In the genomic region with DNA sequence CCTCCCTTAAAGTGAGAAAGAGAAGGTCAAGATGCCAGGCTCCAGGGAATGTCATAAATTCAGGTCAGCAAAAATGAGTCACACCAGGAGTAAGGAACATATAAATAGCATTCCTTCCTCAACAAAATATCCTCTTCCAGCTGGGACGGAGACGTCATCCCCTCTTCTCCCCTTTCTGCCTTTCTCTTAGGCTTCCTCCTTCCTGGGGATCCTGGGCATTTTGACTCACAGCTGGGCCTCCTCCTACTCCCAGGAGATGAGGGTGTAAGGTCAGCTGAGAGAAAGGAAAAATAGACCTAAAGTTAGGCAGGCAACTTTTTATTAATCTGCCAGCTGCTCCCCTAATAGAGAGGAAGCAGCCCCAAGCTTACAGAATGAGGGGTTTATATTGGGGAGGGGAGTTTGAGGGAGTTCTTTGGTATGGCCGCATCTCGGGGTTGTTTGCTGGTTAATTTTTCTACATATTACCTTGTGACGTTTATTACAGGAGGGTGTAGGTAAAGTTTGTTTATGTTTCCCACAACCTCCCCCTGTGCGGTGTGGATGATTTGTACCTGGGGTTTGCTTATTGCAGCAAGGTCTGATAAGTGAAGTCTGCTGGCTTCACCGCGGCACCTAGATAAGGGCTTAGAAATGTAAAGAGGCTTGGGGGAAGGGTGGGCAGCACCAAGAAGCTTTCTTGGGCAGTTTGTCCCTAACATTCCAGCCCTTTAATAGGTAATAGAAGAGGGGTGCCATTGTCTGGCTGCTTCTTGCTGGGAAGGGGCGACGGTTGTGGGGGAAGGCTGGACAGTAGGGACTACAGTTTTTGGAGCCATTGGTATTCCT, we compare ENCODE assay signal across 14 cellular contexts. TPM values are rescaled to one million over a fixed set of nuclear protein-coding genes. Genes with fewer than 3 reads are reported as not detected.
DNase-seq lines count a peak whose midpoint lies in the region; ATAC-seq, FAIRE-seq and TF ChIP-seq lines count a peak whose summit lies in the region.
"Had no signal": no experiment of that assay in that cellular context is flagged by ENCODE, and none has a peak within 500 bp of the region (broad histone marks: within the 10 kb centered on the region; RNA-seq: fewer than 3 reads in every experiment).

No MANE protein-coding gene starts in this region.

- no peak for TF ChIP-seq CTCF in hepatocyte (IDR thresholded peaks at IDR 0.05; ENCODE audit: poor library complexity)

- H3K79me2 ChIP-seq in hepatocyte, result peaks cover 27% of the 10 kb centered on the region

- DNase-seq in HEK293T (ENCODE audit: extremely low spot score), result no peak
- peak; percentile 8 for DNase-seq in adipocyte (ENCODE audit: low read depth)
- peak; percentile 75 for DNase-seq in hepatocyte (ENCODE audit: low spot score)
- DNase-seq in small intestine, result peak; percentile 66
- DNase-seq in activated CD4-positive, CD25-positive, alpha-beta regulatory T cell (lab: John Stamatoyannopoulos, UW), result no peak
- no peak for DNase-seq in T-helper 17 cell
- no peak for DNase-seq in SHP77 (lab: John Stamatoyannopoulos, UW)
- DNase-seq: activated CD8-positive, alpha-beta T cell treated with anti-CD3 and anti-CD28 coated beads for 36 hours; NCI-H2029 treated with DMSO at 0.1 percent for 48 hours; NK-92 treated with Interleukin-12 subunit alpha and Interleukin-12 subunit beta, amount 100 ng/mL, for 24 hours; T-helper 2 cell; testis had no signal

- peak overlapping the region; percentile 70 for H3K4me2 ChIP-seq in hepatocyte

- WGBS in hepatocyte (ENCODE audit: low lambda C conversion rate, missing lambda C conversion rate), result 20% methylated on average over 10 of the region's 10 CpGs
- 25 to 44% (median 35%) methylated on average over 10 of the region's 10 CpGs for WGBS in small intestine, 3 donors

- H3K4me1 ChIP-seq in adipocyte (ENCODE audit: control insufficient read depth, insufficient read depth, low read length) (peaks cover 11% of the 10 kb centered on the region), hepatocyte (ENCODE audit: insufficient read depth) (peaks cover 24% of the 10 kb centered on the region), small intestine (ENCODE audit: control insufficient read depth in 2 of 2, insufficient read depth in 1 of 2, low read depth in 1 of 2, low read length in 1 of 2) (no peaks in the 10 kb centered on the region)
- H3K4me1 ChIP-seq: testis had no signal

- POLR2A ChIA-PET in HEK293T (lab: Yijun Ruan, JAX), result interaction anchor here (0.8 to 11.3 kb wide), 8 partner anchors 12 to 164 kb away, joined by 3 to 181 read pairs (median 4); partner anchors contain the start of genes DCTPP1, ZNF688 and ZNF764

- H2AFZ ChIP-seq in hepatocyte, result no peak overlapping the region

- H3K27ac ChIP-seq in hepatocyte (peak overlapping the region; percentile 99), small intestine (ENCODE audit: low read depth in 1 of 2, low read length in 1 of 2) (peak overlapping the region; percentile 5 to 81)
- H3K27ac ChIP-seq: testis had no signal

- no peaks in the 10 kb centered on the region for H4K20me1 ChIP-seq in hepatocyte (ENCODE audit: insufficient read depth, poor library complexity, severe bottlenecking)

- peaks cover 13% of the 10 kb centered on the region for H3K4me1 Mint-ChIP-seq in T-helper 17 cell

- H3K36me3 ChIP-seq in adipocyte (ENCODE audit: control insufficient read depth, insufficient read depth, low read length, severe bottlenecking) (no peaks in the 10 kb centered on the region), hepatocyte (replicated peaks; ENCODE audit: insufficient read depth, low read depth) (no peaks in the 10 kb centered on the region), small intestine (ENCODE audit: control insufficient read depth in 2 of 2, insufficient read depth in 2 of 2, low read length in 2 of 2) (no peaks in the 10 kb centered on the region)

- H3K27me3 ChIP-seq in adipocyte (replicated peaks; ENCODE audit: control insufficient read depth, insufficient read depth, low read length), result no peaks in the 10 kb centered on the region
- no peaks in the 10 kb centered on the region for H3K27me3 ChIP-seq in hepatocyte
- no peaks in the 10 kb centered on the region for H3K27me3 ChIP-seq in small intestine (ENCODE audit: control insufficient read depth in 2 of 2, insufficient read depth in 2 of 2, low read length in 2 of 2)
- H3K27me3 ChIP-seq: testis had no signal

- H3K27ac Mint-ChIP-seq in T-helper 17 cell, result no peak overlapping the region
- H3K27ac Mint-ChIP-seq: activated CD8-positive, alpha-beta T cell treated with anti-CD3 and anti-CD28 coated beads for 36 hours; memory B cell had no signal

- no peak for ATAC-seq in T-helper 17 cell
- ATAC-seq: activated CD8-positive, alpha-beta T cell treated with anti-CD3 and anti-CD28 coated beads for 36 hours had no signal

- H3K4me3 ChIP-seq in adipocyte (ENCODE audit: low read length) (no peak overlapping the region), hepatocyte (no peak overlapping the region), small intestine (ENCODE audit: low read depth in 1 of 2, low read length in 2 of 2) (no peak overlapping the region)
- H3K4me3 ChIP-seq: testis had no signal

- no peak overlapping the region for H3K4me3 Mint-ChIP-seq in T-helper 17 cell
- H3K4me3 Mint-ChIP-seq: activated CD8-positive, alpha-beta T cell treated with anti-CD3 and anti-CD28 coated beads for 36 hours; memory B cell had no signal

- no peaks in the 10 kb centered on the region for H3K9me2 ChIP-seq in hepatocyte (replicated peaks; ENCODE audit: insufficient read depth)

- peak overlapping the region; percentile 40 for H3K9ac ChIP-seq in adipocyte (ENCODE audit: low read length)

- H3K36me3 Mint-ChIP-seq in T-helper 17 cell (ENCODE audit: low read depth), result no peaks in the 10 kb centered on the region
- H3K36me3 Mint-ChIP-seq: memory B cell had no signal

- CTCF ChIA-PET in HEK293T (lab: Yijun Ruan, JAX), result interaction anchor here (1.6 kb wide), 1 partner anchor 16 kb away, joined by 6 read pairs; the partner anchor contains the start of gene ZNF764

- H3K27me3 Mint-ChIP-seq in T-helper 17 cell, result no peaks in the 10 kb centered on the region
- H3K27me3 Mint-ChIP-seq: activated CD8-positive, alpha-beta T cell treated with anti-CD3 and anti-CD28 coated beads for 36 hours; memory B cell had no signal

- H3K9me3 ChIP-seq in adipocyte (ENCODE audit: control insufficient read depth, low read length) (no peaks in the 10 kb centered on the region), hepatocyte (ENCODE audit: low read depth) (no peaks in the 10 kb centered on the region), small intestine (ENCODE audit: control insufficient read depth, low read depth) (no peaks in the 10 kb centered on the region), T-helper 17 cell (ENCODE audit: control insufficient read depth, low read length, poor library complexity, severe bottlenecking) (no peaks in the 10 kb centered on the region)
- H3K9me3 ChIP-seq: testis had no signal

- no peak for FAIRE-seq in small intestine (lab: Jason Lieb, UNC)
- FAIRE-seq: colon had no signal

TF ChIP-seq in HEK293T, 16 proteins besides CTCF, POLR2A, EP300 and RAD21:
- TF ChIP-seq ELF4 (IDR thresholded peaks at IDR 0.05) (no peak), HDGF (IDR thresholded peaks at IDR 0.05; ENCODE audit: borderline replicate concordance) (0 out of 2 replicates have a peak, but pooled peaks have one; percentile 17)

RNA-seq across cellular contexts. Expression of gene ZNF747, which starts 7.1 kb away (rescaled TPM):
- total RNA-seq in hepatocyte (11.1 and 13.4 TPM in 2 replicates), T-helper 17 cell (1 to 10 TPM; 7.6 TPM)
- polyA plus RNA-seq in hepatocyte (9.9 and 10.5 TPM in 2 replicates), small intestine (1 to 10 TPM; 7.6 to 9.8 (median 7.8) TPM)

RNA-seq across cellular contexts. Expression of gene ZNF768, which starts 15.3 kb away (rescaled TPM):
- 37.6 and 44.1 TPM in 2 replicates for total RNA-seq in hepatocyte
- polyA plus RNA-seq in hepatocyte, result 19.9 and 25.2 TPM in 2 replicates
- polyA plus RNA-seq in small intestine, result 10 to 100 TPM; 42.7 to 71.6 (median 48.9) TPM
- 1 to 10 TPM; 5.1 to 5.3 TPM for total RNA-seq in T-helper 17 cell

RNA-seq across cellular contexts. Expression of gene ZNF764, which starts 16.5 kb away (rescaled TPM):
- 9.8 and 13.8 TPM in 2 replicates for total RNA-seq in hepatocyte
- 12.1 and 12.5 TPM in 2 replicates for polyA plus RNA-seq in hepatocyte
- 1 to 10 TPM; 5.4 to 6.3 (median 6.0) TPM for polyA plus RNA-seq in small intestine
- 10 to 100 TPM; 19.5 to 21.4 TPM for total RNA-seq in T-helper 17 cell

RNA-seq across cellular contexts. Expression of gene ZNF688, which starts 29.8 kb away (rescaled TPM):
- 7.1 and 9.8 TPM in 2 replicates for total RNA-seq in hepatocyte
- 21.0 and 21.3 TPM in 2 replicates for polyA plus RNA-seq in hepatocyte
- 10 to 100 TPM; 16.3 to 46.7 (median 32.4) TPM for polyA plus RNA-seq in small intestine
- 10 to 100 TPM; 11.4 to 14.0 TPM for total RNA-seq in T-helper 17 cell

RNA-seq across cellular contexts. Expression of gene ZNF785, which starts 43.8 kb away (rescaled TPM):
- total RNA-seq in hepatocyte (10.8 and 11.7 TPM in 2 replicates), T-helper 17 cell (10 to 100 TPM in 1 of 2 donors, 1 to 10 TPM in 1; 8.5 to 11.7 TPM)
- polyA plus RNA-seq in hepatocyte (7.3 and 10.0 TPM in 2 replicates), small intestine (1 to 10 TPM; 1.9 to 6.0 (median 2.2) TPM)

Comparison
In these comparisons a context has a peak if more than half of its experiments do, and no peak if none do; other contexts are left out.
1. DNase-seq: peak in adipocyte (single experiment), hepatocyte (single experiment) and small intestine (single experiment); none in HEK293T (single experiment), activated CD4-positive, CD25-positive, alpha-beta regulatory T cell (0 of 4), T-helper 17 cell (0 of 3) and SHP77 (0 of 2).